11 cellular contexts compared by ENCODE assay signal in genomic region chr12:51855586-51856428, GRCh38. TPM values are rescaled to one million over a fixed set of nuclear protein-coding genes. Genes with fewer than 3 reads are reported as not detected.
A peak's percentile ranks its signal among the peaks of the same experiment; 100 is the strongest.
DNase-seq lines count a peak whose midpoint lies in the region; ATAC-seq and TF ChIP-seq lines count a peak whose summit lies in the region.
"Had no signal": no experiment of that assay in that cellular context is flagged by ENCODE, and none has a peak within 500 bp of the region (broad histone marks: within the 10 kb centered on the region; RNA-seq: fewer than 3 reads in every experiment).

No MANE protein-coding gene starts in this region.

- H2BK120ac ChIP-seq in IMR-90 (ENCODE audit: low read depth, low read length): peak overlapping the region; percentile 66

- peak overlapping the region; percentile 10; the same call in 1 of the 3 replicates for H2BK15ac ChIP-seq in IMR-90 (ENCODE audit: low read depth, low read length)

- WGBS in IMR-90 (ENCODE audit: extremely low coverage in 2 of 2, insufficient read length in 1 of 2), 2 experiments: 18% methylated on average over 2 of the region's 21 CpGs; no CpG with 5 or more reads in 1 of the 2 experiments

- no peak overlapping the region for H2AK5ac ChIP-seq in IMR-90 (ENCODE audit: low read depth, low read length)

- H3K4me1 Mint-ChIP-seq in activated CD4-positive, alpha-beta T cell treated with anti-CD3 and anti-CD28 coated beads, Interleukin-2, amount 10 ng/mL, durations not matched to agents 24 days and 14 days: peaks cover 5% of the 10 kb centered on the region
- peaks cover 10% of the 10 kb centered on the region for H3K4me1 Mint-ChIP-seq in activated CD4-positive, alpha-beta T cell treated with anti-CD3 and anti-CD28 coated beads, Interleukin-2, amount 10 ng/mL, durations not matched to agents 7 days and 5 days

- POLR2A ChIA-PET in IMR-90 (lab: Charles Lee; ENCODE audit: unreplicated experiment): interaction anchor here (0.7 kb wide), 1 partner anchor 227 kb away, joined by 9 read pairs; no protein-coding TSS in a partner anchor
- POLR2A ChIA-PET in activated CD4-positive, alpha-beta T cell treated with anti-CD3 and anti-CD28 coated beads, Interleukin-2, amount 10 ng/mL, durations not matched to agents 7 days and 5 days (lab: Charles Lee): no interaction called here

- H3K4me1 ChIP-seq in IMR-90 (ENCODE audit: control insufficient read depth, insufficient read depth, low read length) (no peaks in the 10 kb centered on the region; the same call in 1 of the 2 replicates), mucosa of descending colon (ENCODE audit: low read depth) (peaks cover 3% of the 10 kb centered on the region)

- dilution Hi-C loops in IMR-90 (cut with HindIII; ENCODE audit: low sequenced_read_pairs, unreplicated experiment): loop anchor here (25.0 kb wide), 1 partner anchor 106 kb away; the partner anchor contains the start of gene ACVR1B

- H3K4ac ChIP-seq in IMR-90 (ENCODE audit: low read depth, low read length): peak overlapping the region; percentile 82

- no peaks in the 10 kb centered on the region for H3K36me3 Mint-ChIP-seq in activated CD4-positive, alpha-beta T cell treated with anti-CD3 and anti-CD28 coated beads, Interleukin-2, amount 10 ng/mL, durations not matched to agents 24 days and 14 days (ENCODE audit: low read depth)
- H3K36me3 Mint-ChIP-seq in activated CD4-positive, alpha-beta T cell treated with anti-CD3 and anti-CD28 coated beads, Interleukin-2, amount 10 ng/mL, durations not matched to agents 7 days and 5 days (ENCODE audit: low read depth): no peaks in the 10 kb centered on the region

- peak overlapping the region; percentile 39; the same call in 1 of the 2 replicates for H3K14ac ChIP-seq in IMR-90 (replicated peaks; ENCODE audit: low read depth, low read length)

- H3K56ac ChIP-seq in IMR-90 (ENCODE audit: extremely low read depth, insufficient read depth, low read length): no peak overlapping the region

- H3K4me3 ChIP-seq in IMR-90 (ENCODE audit: insufficient read depth, low read depth, low read length) (peak overlapping the region; percentile 29; the same call in 1 of the 2 replicates), fibroblast of villous mesenchyme (ENCODE audit: low read depth, low read length) (peak overlapping the region; percentile 43), mucosa of descending colon (no peak overlapping the region)
- H3K4me3 ChIP-seq: BLaER1 treated with 17β-estradiol and CSF1 and Interleukin-3, amounts not matched to agents 10 nM and 100 nM had no signal

- TF ChIP-seq POLR2A in IMR-90 (IDR thresholded peaks at IDR 0.05; ENCODE audit: low read depth, low read length): no peak

- ATAC-seq in IMR-90 (ENCODE audit: low read depth): peak; percentile 97
- peak; percentile 35 for ATAC-seq in mucosa of descending colon
- no peak for ATAC-seq in GM18498 (IDR thresholded peaks at IDR 0.05; ENCODE audit: unreplicated experiment)

- H3K9me3 ChIP-seq in IMR-90 (ENCODE audit: control insufficient read depth, insufficient read depth, low read length): no peaks in the 10 kb centered on the region
- no peaks in the 10 kb centered on the region for H3K9me3 ChIP-seq in mucosa of descending colon
- H3K9me3 ChIP-seq: BLaER1 treated with 17β-estradiol and CSF1 and Interleukin-3, amounts not matched to agents 10 nM and 100 nM had no signal

- TF ChIP-seq RAD21 in IMR-90 (IDR thresholded peaks at IDR 0.05; ENCODE audit: low read length): no peak

- no peaks in the 10 kb centered on the region for H3K79me1 ChIP-seq in IMR-90 (ENCODE audit: low read depth in 1 of 2, low read length in 2 of 2)

- H4K91ac ChIP-seq in IMR-90 (ENCODE audit: insufficient read depth, low read depth, low read length): peak overlapping the region; percentile 68

- TF ChIP-seq CTCF in IMR-90 (conservative IDR thresholded peaks at IDR 0.05; ENCODE audit: low read depth, low read length) (no peak), fibroblast of villous mesenchyme (IDR thresholded peaks at IDR 0.05; ENCODE audit: insufficient read depth, low read depth, low read length) (no peak), mucosa of descending colon (IDR thresholded peaks at IDR 0.05) (no peak)

- CTCF ChIA-PET in IMR-90 (lab: Yijun Ruan, JAX): interaction anchor here (0.6 to 1.2 kb wide), 3 partner anchors 19 to 479 kb away, joined by 3 read pairs; no protein-coding TSS in a partner anchor
- CTCF ChIA-PET in activated CD4-positive, alpha-beta T cell treated with anti-CD3 and anti-CD28 coated beads, Interleukin-2, amount 10 ng/mL, durations not matched to agents 7 days and 5 days (lab: Charles Lee): no interaction called here

- peak overlapping the region; percentile 82 to 83; a peak in 2 of 4 replicates for H4K8ac ChIP-seq in IMR-90 (ENCODE audit: low read depth in 2 of 2, low read length in 2 of 2)

- no peak overlapping the region for H2BK5ac ChIP-seq in IMR-90 (ENCODE audit: low read depth, low read length, poor library complexity, severe bottlenecking)

- in situ Hi-C loops in ACHN (cut with HindIII; ENCODE audit: low pct_ligation_motif_present, low pct_unique_long_range_greater_than_20kb, low sequenced_read_pairs) (no loop called here), IMR-90 (cut with MboI; ENCODE audit: low sequenced_read_pairs) (no loop called here)

- H3K9me3 Mint-ChIP-seq in activated CD4-positive, alpha-beta T cell treated with anti-CD3 and anti-CD28 coated beads, Interleukin-2, amount 10 ng/mL, durations not matched to agents 24 days and 14 days: no peaks in the 10 kb centered on the region
- H3K9me3 Mint-ChIP-seq in activated CD4-positive, alpha-beta T cell treated with anti-CD3 and anti-CD28 coated beads, Interleukin-2, amount 10 ng/mL, durations not matched to agents 7 days and 5 days: no peaks in the 10 kb centered on the region

- H3K4me3 Mint-ChIP-seq in activated CD4-positive, alpha-beta T cell treated with anti-CD3 and anti-CD28 coated beads, Interleukin-2, amount 10 ng/mL, durations not matched to agents 24 days and 14 days: no peak overlapping the region
- no peak overlapping the region for H3K4me3 Mint-ChIP-seq in activated CD4-positive, alpha-beta T cell treated with anti-CD3 and anti-CD28 coated beads, Interleukin-2, amount 10 ng/mL, durations not matched to agents 7 days and 5 days

- peak; percentile 85 for DNase-seq in ACHN
- DNase-seq in IMR-90: peak; percentile 21
- no peak for DNase-seq in fibroblast of villous mesenchyme (ENCODE audit: low read depth)
- DNase-seq in mucosa of descending colon: no peak
- DNase-seq in activated CD4-positive, alpha-beta T cell treated with anti-CD3 and anti-CD28 coated beads, Interleukin-2, amount 10 ng/mL, durations not matched to agents 24 days and 14 days: no peak
- DNase-seq in activated T-cell treated with anti-CD3 and anti-CD28 coated beads, Interleukin-2, amount 50 U/mL, for 48 hours: no peak
- no peak for DNase-seq in activated CD4-positive, alpha-beta T cell treated with anti-CD3 and anti-CD28 coated beads, Interleukin-2, amount 10 ng/mL, durations not matched to agents 7 days and 5 days
- DNase-seq: activated T-cell treated with anti-CD3 and anti-CD28 coated beads, Interleukin-2, amount 50 U/mL, for 1 hour; NCI-H1048 had no signal

- H3K9ac ChIP-seq in IMR-90 (ENCODE audit: low read depth, low read length): 0 out of 2 replicates have a peak overlapping the region, but pooled peaks have one; percentile 11
- H3K9ac ChIP-seq: BLaER1 treated with 17β-estradiol and CSF1 and Interleukin-3, amounts not matched to agents 10 nM and 100 nM had no signal

- H3K27me3 Mint-ChIP-seq in activated CD4-positive, alpha-beta T cell treated with anti-CD3 and anti-CD28 coated beads, Interleukin-2, amount 10 ng/mL, durations not matched to agents 24 days and 14 days: peaks cover 29% of the 10 kb centered on the region
- H3K27me3 Mint-ChIP-seq in activated CD4-positive, alpha-beta T cell treated with anti-CD3 and anti-CD28 coated beads, Interleukin-2, amount 10 ng/mL, durations not matched to agents 7 days and 5 days: peaks cover 35% of the 10 kb centered on the region

- peak overlapping the region; percentile 57; the same call in 1 of the 2 replicates for H2BK20ac ChIP-seq in IMR-90 (ENCODE audit: low read depth, low read length)

- H3K36me3 ChIP-seq in IMR-90 (ENCODE audit: control insufficient read depth, insufficient read depth, low read length) (no peaks in the 10 kb centered on the region), mucosa of descending colon (ENCODE audit: low read depth) (no peaks in the 10 kb centered on the region)
- H3K36me3 ChIP-seq: BLaER1 treated with 17β-estradiol and CSF1 and Interleukin-3, amounts not matched to agents 10 nM and 100 nM had no signal

- H4K5ac ChIP-seq in IMR-90 (ENCODE audit: low read depth, low read length): peak overlapping the region; percentile 62; the same call in 1 of the 2 replicates

- peaks cover 12% of the 10 kb centered on the region for H3K27me3 ChIP-seq in IMR-90 (ENCODE audit: control insufficient read depth, insufficient read depth, low read length)
- H3K27me3 ChIP-seq: BLaER1 treated with 17β-estradiol and CSF1 and Interleukin-3, amounts not matched to agents 10 nM and 100 nM had no signal

- H3K9me1 ChIP-seq in IMR-90 (ENCODE audit: insufficient read depth, low read length): no peaks in the 10 kb centered on the region

- no TSS peak for BruUV-seq in IMR-90 (replicated peaks; lab: Mats Ljungman, UMichigan)

- 0 out of 2 replicates have a peak overlapping the region, but pooled peaks have one; percentile 8 for H3K18ac ChIP-seq in IMR-90 (ENCODE audit: low read depth, low read length)

- H3K27ac Mint-ChIP-seq in activated CD4-positive, alpha-beta T cell treated with anti-CD3 and anti-CD28 coated beads, Interleukin-2, amount 10 ng/mL, durations not matched to agents 24 days and 14 days: no peak overlapping the region
- H3K27ac Mint-ChIP-seq in activated CD4-positive, alpha-beta T cell treated with anti-CD3 and anti-CD28 coated beads, Interleukin-2, amount 10 ng/mL, durations not matched to agents 7 days and 5 days: no peak overlapping the region

- peak overlapping the region; percentile 69 for H2AK9ac ChIP-seq in IMR-90 (replicated peaks; ENCODE audit: low read depth, low read length, poor library complexity)

- H3K23ac ChIP-seq in IMR-90 (ENCODE audit: low read depth, low read length): peak overlapping the region; percentile 13; the same call in 1 of the 2 replicates

- H3K27ac ChIP-seq in IMR-90 (ENCODE audit: insufficient read depth, low read length): peak overlapping the region; percentile 38
- H3K27ac ChIP-seq: BLaER1 treated with 17β-estradiol and CSF1 and Interleukin-3, amounts not matched to agents 10 nM and 100 nM had no signal

- peak overlapping the region; percentile 95 for H2AFZ ChIP-seq in IMR-90 (replicated peaks; ENCODE audit: low read length, poor library complexity)

- H4K20me1 ChIP-seq in IMR-90 (ENCODE audit: insufficient read depth, low read length): no peaks in the 10 kb centered on the region
- H4K20me1 ChIP-seq: BLaER1 treated with 17β-estradiol and CSF1 and Interleukin-3, amounts not matched to agents 10 nM and 100 nM had no signal

- intact Hi-C loops in IMR-90 (cut with micrococcal nuclease): no loop called here
- intact Hi-C loops in mucosa of descending colon (cut with DNase I, micrococcal nuclease): no loop called here
- intact Hi-C loops in activated CD4-positive, alpha-beta T cell treated with anti-CD3 and anti-CD28 coated beads, Interleukin-2, amount 10 ng/mL, durations not matched to agents 24 days and 14 days (cut with micrococcal nuclease): no loop called here

- peak overlapping the region; percentile 59 for H3K4me2 ChIP-seq in IMR-90 (ENCODE audit: low read depth, low read length)
- H3K4me2 ChIP-seq: BLaER1 treated with 17β-estradiol and CSF1 and Interleukin-3, amounts not matched to agents 10 nM and 100 nM had no signal

RNA-seq across cellular contexts. Expression of gene FIGNL2, which starts 7.3 kb away (rescaled TPM):
- total RNA-seq in IMR-90 (2012; rRNA removed): under 0.01 TPM in 2 replicates
- polyA plus RNA-seq in IMR-90 (2012; rRNA removed): 0.09 and 0.12 TPM in 2 replicates
- 0.02 and 0.04 TPM in 2 replicates for polyA plus RNA-seq in IMR-90 (2012; cell fraction: cytosol; rRNA removed)
- 0.61 and 0.62 TPM in 2 replicates for polyA plus RNA-seq in IMR-90 (2012; cell fraction: nucleus; rRNA removed; ENCODE audit: low replicate concordance)
- under 0.01 and 0.32 TPM in 2 replicates for total RNA-seq in fibroblast of villous mesenchyme
- under 1 TPM; 0.26 to 0.44 (median 0.34) TPM for total RNA-seq in mucosa of descending colon
- 0.30 and 0.33 TPM in 2 replicates for total RNA-seq in activated CD4-positive, alpha-beta T cell treated with anti-CD3 and anti-CD28 coated beads, Interleukin-2, amount 10 ng/mL, durations not matched to agents 24 days and 14 days
- under 1 TPM; 0.17 to 0.19 TPM for total RNA-seq in activated CD4-positive, alpha-beta T cell treated with anti-CD3 and anti-CD28 coated beads, Interleukin-2, amount 10 ng/mL, durations not matched to agents 7 days and 5 days

RNA-seq across cellular contexts. Expression of gene ANKRD33, which starts 32.1 kb away (rescaled TPM):
- under 0.01 TPM in 1 of 2 replicates, not detected in the other for total RNA-seq in IMR-90 (2012; rRNA removed)
- 0.03 TPM in 1 of 2 replicates, not detected in the other for polyA plus RNA-seq in IMR-90 (2012; rRNA removed)
- polyA plus RNA-seq in IMR-90 (2012; cell fraction: cytosol; rRNA removed): 0.02 TPM in 1 of 2 replicates, not detected in the other
- 0.42 and 0.57 TPM in 2 replicates for polyA plus RNA-seq in IMR-90 (2012; cell fraction: nucleus; rRNA removed; ENCODE audit: low replicate concordance)
- total RNA-seq in fibroblast of villous mesenchyme: not detected in 2 replicates
- under 1 TPM in 1 of 3 donors, not detected in 2; 0.46 TPM for total RNA-seq in mucosa of descending colon
- not detected in 2 replicates for total RNA-seq in activated CD4-positive, alpha-beta T cell treated with anti-CD3 and anti-CD28 coated beads, Interleukin-2, amount 10 ng/mL, durations not matched to agents 24 days and 14 days
- not detected for total RNA-seq in activated CD4-positive, alpha-beta T cell treated with anti-CD3 and anti-CD28 coated beads, Interleukin-2, amount 10 ng/mL, durations not matched to agents 7 days and 5 days

RNA-seq across cellular contexts. Expression of gene ACVRL1, which starts 51.5 kb away (rescaled TPM):
- total RNA-seq in IMR-90 (2012; rRNA removed): 5.8 and 7.5 TPM in 2 replicates
- polyA plus RNA-seq in IMR-90 (2012; rRNA removed): 6.4 and 8.0 TPM in 2 replicates
- polyA plus RNA-seq in IMR-90 (2012; cell fraction: cytosol; rRNA removed): 4.5 and 11.0 TPM in 2 replicates
- 17.2 and 26.4 TPM in 2 replicates for polyA plus RNA-seq in IMR-90 (2012; cell fraction: nucleus; rRNA removed; ENCODE audit: low replicate concordance)
- total RNA-seq in fibroblast of villous mesenchyme: 10.8 and 18.0 TPM in 2 replicates
- total RNA-seq in mucosa of descending colon: 100 to 1,000 TPM; 132 to 261 (median 247) TPM
- total RNA-seq in activated CD4-positive, alpha-beta T cell treated with anti-CD3 and anti-CD28 coated beads, Interleukin-2, amount 10 ng/mL, durations not matched to agents 24 days and 14 days: not detected in 2 replicates
- not detected for total RNA-seq in activated CD4-positive, alpha-beta T cell treated with anti-CD3 and anti-CD28 coated beads, Interleukin-2, amount 10 ng/mL, durations not matched to agents 7 days and 5 days

Comparison
In these comparisons a context has a peak if more than half of its experiments do, and no peak if none do; other contexts are left out.
1. DNase-seq: peak in ACHN (single experiment) and IMR-90 (single experiment); none in fibroblast of villous mesenchyme (single experiment), mucosa of descending colon (0 of 3), activated CD4-positive, alpha-beta T cell treated with anti-CD3 and anti-CD28 coated beads, Interleukin-2, amount 10 ng/mL, durations not matched to agents 24 days and 14 days (single experiment), activated T-cell treated with anti-CD3 and anti-CD28 coated beads, Interleukin-2, amount 50 U/mL, for 48 hours (0 of 2) and activated CD4-positive, alpha-beta T cell treated with anti-CD3 and anti-CD28 coated beads, Interleukin-2, amount 10 ng/mL, durations not matched to agents 7 days and 5 days (single experiment).